Comparison of ENCODE assay signal across 1 cellular context in genomic region chr22:19202799-19203186, GRCh38.
TF ChIP-seq lines count a peak whose summit lies in the region.
"Not testable (repeated sequence)": the region's sequence is repeated elsewhere in the genome, so short reads cannot be mapped to it uniquely, and the experiment has no call there.

No MANE protein-coding gene starts in this region.

TF ChIP-seq in K562, 482 proteins besides CTCF, POLR2A, EP300 and RAD21:
- TF ChIP-seq TEAD2 (tag; IDR thresholded peaks at IDR 0.05), result 0 out of 2 replicates have a peak, but pooled peaks have one; percentile 17
- TF ChIP-seq C11orf30 (IDR thresholded peaks at IDR 0.05; ENCODE audit: low read depth), result peak; percentile 73; the same call in 1 of the 2 replicates
- TF ChIP-seq STAT6 (CRISPR knock-in tag; IDR thresholded peaks at IDR 0.05), result peak; percentile 77; the same call in 1 of the 2 replicates
- TF ChIP-seq PHTF2 (CRISPR knock-in tag; IDR thresholded peaks at IDR 0.05), result 0 out of 2 replicates have a peak, but pooled peaks have one; percentile 25
- TF ChIP-seq ZNF134 (CRISPR knock-in tag; conservative IDR thresholded peaks at IDR 0.05), result 0 out of 2 replicates have a peak, but pooled peaks have one; percentile 3
- 0 out of 2 replicates have a peak, but pooled peaks have one; percentile 60 for TF ChIP-seq ZNF12 (CRISPR knock-in tag; IDR thresholded peaks at IDR 0.05)
- 0 out of 2 replicates have a peak, but pooled peaks have one; percentile 27 for TF ChIP-seq PHB (CRISPR knock-in tag; IDR thresholded peaks at IDR 0.05)
- peak; percentile 80 for TF ChIP-seq ZNF316 (IDR thresholded peaks at IDR 0.05)
- TF ChIP-seq CTBP1 (IDR thresholded peaks at IDR 0.05; ENCODE audit: borderline replicate concordance), result peak; percentile 54
- TF ChIP-seq MAZ (CRISPR knock-in tag; conservative IDR thresholded peaks at IDR 0.05 in 1 of 2, IDR thresholded peaks at IDR 0.05 in 1 of 2), result 0 out of 4 replicates have a peak, but pooled peaks of 1 of the 2 experiments have one; percentile 14
- TF ChIP-seq ATF6 (CRISPR knock-in tag; IDR thresholded peaks at IDR 0.05), result 0 out of 2 replicates have a peak, but pooled peaks have one; percentile 40
- 0 out of 2 replicates have a peak, but pooled peaks have one; percentile 2 for TF ChIP-seq DEAF1 (CRISPR knock-in tag; IDR thresholded peaks at IDR 0.05)
- TF ChIP-seq STAG1 (CRISPR knock-in tag; IDR thresholded peaks at IDR 0.05; ENCODE audit: borderline replicate concordance), result 0 out of 2 replicates have a peak, but pooled peaks have one; percentile 18
- 0 out of 2 replicates have a peak, but pooled peaks have one; percentile 3 for TF ChIP-seq ZBTB9 (CRISPR knock-in tag; IDR thresholded peaks at IDR 0.05)
- TF ChIP-seq FOXM1 (IDR thresholded peaks at IDR 0.05; ENCODE audit: low read depth), result peak; percentile 12; the same call in 1 of the 2 replicates
- TF ChIP-seq FOXM1 (CRISPR knock-in tag; IDR thresholded peaks at IDR 0.05; ENCODE audit: low read depth), result not testable (repeated sequence)
- TF ChIP-seq MAFG (tag; conservative IDR thresholded peaks at IDR 0.05), result 0 out of 2 replicates have a peak, but pooled peaks have one; percentile 7
- 0 out of 2 replicates have a peak, but pooled peaks have one; percentile 70 for TF ChIP-seq REST (CRISPR knock-in tag; IDR thresholded peaks at IDR 0.05; ENCODE audit: low read depth)
- 0 out of 2 replicates have a peak, but pooled peaks have one; percentile 25 for TF ChIP-seq CBFB (CRISPR knock-in tag; IDR thresholded peaks at IDR 0.05)
- 0 out of 4 replicates have a peak, but pooled peaks of 1 of the 2 experiments have one; percentile 6 for TF ChIP-seq MLX (CRISPR knock-in tag; conservative IDR thresholded peaks at IDR 0.05)
